ENCODE assay signal across 22 cellular contexts in genomic region chr1:55959136-55959548, GRCh38.
"Had no signal": no experiment of that assay in that cellular context is flagged by ENCODE, and none has a peak within 500 bp of the region (broad histone marks: within the 10 kb centered on the region; RNA-seq: fewer than 3 reads in every experiment).

No MANE protein-coding gene starts in this region.

- DNase-seq: activated CD4-positive, alpha-beta T cell treated with anti-CD3 and anti-CD28 coated beads for 1 hour; activated CD4-positive, alpha-beta T cell treated with anti-CD3 and anti-CD28 coated beads, Interleukin-2, amount 50 U/mL, for 1 hour; activated CD8-positive, alpha-beta T cell treated with anti-CD3 and anti-CD28 coated beads, Interleukin-2, amount 10 ng/mL, durations not matched to agents 7 days and 5 days; activated gamma-delta T cell; activated naive CD4-positive, alpha-beta T cell treated with anti-CD3 and anti-CD28 coated beads, Interleukin-2, amount 50 U/mL, for 16 hours; activated naive CD8-positive, alpha-beta T cell treated with anti-CD3 and anti-CD28 coated beads, Interleukin-2, amount 50 U/mL, for 24 hours; anterior cingulate cortex; body of pancreas; caudate nucleus; dorsolateral prefrontal cortex; effector memory CD8-positive, alpha-beta T cell; islet precursor cell; left colon; natural killer cell; retina; stimulated activated CD4-positive, alpha-beta T cell treated with anti-CD3 and anti-CD28 coated beads, Interleukin-1b, Interleukin-23, amount 100 ng/mL, for 48 hours; substantia nigra; T-helper 9 cell; tibial artery had no signal

- H3K36me3 ChIP-seq: tibial artery had no signal

- H3K27me3 ChIP-seq: body of pancreas, tibial artery had no signal

- ATAC-seq: activated CD8-positive, alpha-beta T cell treated with anti-CD3 and anti-CD28 coated beads, Interleukin-2, amount 10 ng/mL, durations not matched to agents 7 days and 5 days; activated naive CD8-positive, alpha-beta T cell treated with anti-CD3 and anti-CD28 coated beads, Interleukin-2, amount 50 U/mL, for 24 hours; body of pancreas; effector memory CD8-positive, alpha-beta T cell; left colon; natural killer cell had no signal

- FAIRE-seq: frontal cortex had no signal

- H3K27ac ChIP-seq: body of pancreas, dorsolateral prefrontal cortex, epithelial cell of prostate, tibial artery had no signal

- H3K9me3 ChIP-seq: body of pancreas, tibial artery had no signal

- H3K4me3 ChIP-seq: body of pancreas, dorsolateral prefrontal cortex, lung, tibial artery had no signal

- H3K4me1 ChIP-seq: body of pancreas, tibial artery had no signal
